Comparison of ENCODE assay signal across 13 cellular contexts in genomic region chr1:61240878-61241277, GRCh38.
A peak's percentile ranks its signal among the peaks of the same experiment; 100 is the strongest.
DNase-seq lines count a peak whose midpoint lies in the region; ATAC-seq, FAIRE-seq and TF ChIP-seq lines count a peak whose summit lies in the region.
"Had no signal": no experiment of that assay in that cellular context is flagged by ENCODE, and none has a peak within 500 bp of the region (broad histone marks: within the 10 kb centered on the region; RNA-seq: fewer than 3 reads in every experiment).

No MANE protein-coding gene starts in this region.

- FAIRE-seq in GM12892 (lab: Jason Lieb, UNC): peak; percentile 36

- TF ChIP-seq POLR2A in GM12892 (IDR thresholded peaks at IDR 0.05; ENCODE audit: low read depth, low read length) (no peak), adrenal gland (IDR thresholded peaks at IDR 0.05) (no peak), sigmoid colon (IDR thresholded peaks at IDR 0.05) (no peak)

- DNase-seq in GM12892 (ENCODE audit: insufficient read length) (no peak), adrenal gland (no peak), sigmoid colon (no peak), NCI-H2081 (lab: John Stamatoyannopoulos, UW) (no peak), NCI-H1417 treated with DMSO at 0.1 percent for 48 hours (lab: John Stamatoyannopoulos, UW) (no peak), DMS 273 treated with DMSO at 0.1 percent for 48 hours (lab: John Stamatoyannopoulos, UW) (no peak)
- DNase-seq: activated CD8-positive, alpha-beta T cell treated with anti-CD3 and anti-CD28 coated beads for 36 hours; activated naive CD8-positive, alpha-beta T cell treated with anti-CD3 and anti-CD28 coated beads, Interleukin-2, amount 50 U/mL, for 24 hours; naive thymus-derived CD8-positive, alpha-beta T cell; NCI-H187; SHP77 treated with DMSO at 0.1 percent for 48 hours had no signal

- peak overlapping the region in 1 of 4 donors; percentile 37 for H3K4me3 ChIP-seq in adrenal gland
- peak overlapping the region in 1 of 4 donors; percentile 29 for H3K4me3 ChIP-seq in sigmoid colon

- H3K4me1 ChIP-seq in adrenal gland (replicated peaks in 1 of 2) (peaks cover 18 to 38% of the 10 kb centered on the region in 2 donors), sigmoid colon (peaks cover 0 to 61% (median 47%) of the 10 kb centered on the region in 4 donors)

- TF ChIP-seq CTCF in adrenal gland (IDR thresholded peaks at IDR 0.05): no peak
- TF ChIP-seq CTCF in sigmoid colon (IDR thresholded peaks at IDR 0.05): no peak

- H3K36me3 ChIP-seq in adrenal gland (replicated peaks in 1 of 2) (no peaks in the 10 kb centered on the region), sigmoid colon (no peaks in the 10 kb centered on the region)

- H3K27me3 ChIP-seq in adrenal gland (no peaks in the 10 kb centered on the region), layer of hippocampus (ENCODE audit: control insufficient read depth, insufficient read depth, low read length) (no peaks in the 10 kb centered on the region), sigmoid colon (no peaks in the 10 kb centered on the region)

- WGBS in adrenal gland, 4 donors: 80 to 88% (median 86%) methylated on average over 3 of the region's 3 CpGs
- 47 to 74% methylated on average over 3 of the region's 3 CpGs for WGBS in sigmoid colon, 2 donors

- intact Hi-C loops in adrenal gland (cut with DNase I): no loop called here
- intact Hi-C loops in sigmoid colon (cut with DNase I): loop anchor here (2.0 to 5.0 kb wide), 3 partner anchors 54 to 190 kb away; partner anchors contain the start of gene NFIA

- no peak for TF ChIP-seq EP300 in sigmoid colon (IDR thresholded peaks at IDR 0.05)

- peak overlapping the region in 3 of 5 donors; percentile 7 to 77 (median 29) for H3K27ac ChIP-seq in adrenal gland
- peak overlapping the region; percentile 23 for H3K27ac ChIP-seq in layer of hippocampus (ENCODE audit: low read depth, low read length)
- peak overlapping the region; percentile 77 to 87 (median 83) for H3K27ac ChIP-seq in sigmoid colon

- no peaks in the 10 kb centered on the region for H3K9me3 ChIP-seq in adrenal gland (replicated peaks in 1 of 3)
- no peaks in the 10 kb centered on the region for H3K9me3 ChIP-seq in sigmoid colon

- ATAC-seq in GM18868 (IDR thresholded peaks at IDR 0.05; ENCODE audit: unreplicated experiment): no peak
- ATAC-seq: activated CD8-positive, alpha-beta T cell treated with anti-CD3 and anti-CD28 coated beads for 36 hours; activated naive CD8-positive, alpha-beta T cell treated with anti-CD3 and anti-CD28 coated beads, Interleukin-2, amount 50 U/mL, for 24 hours; naive thymus-derived CD8-positive, alpha-beta T cell had no signal

Comparison
In these comparisons a context has a peak if more than half of its experiments do, and no peak if none do; other contexts are left out.
1. H3K27ac ChIP-seq: peak in every context shown above with its lines; median percentile 83 in sigmoid colon; 29 in adrenal gland; 23 in layer of hippocampus.